ENCODE assay signal across 8 cellular contexts in the genomic region with DNA sequence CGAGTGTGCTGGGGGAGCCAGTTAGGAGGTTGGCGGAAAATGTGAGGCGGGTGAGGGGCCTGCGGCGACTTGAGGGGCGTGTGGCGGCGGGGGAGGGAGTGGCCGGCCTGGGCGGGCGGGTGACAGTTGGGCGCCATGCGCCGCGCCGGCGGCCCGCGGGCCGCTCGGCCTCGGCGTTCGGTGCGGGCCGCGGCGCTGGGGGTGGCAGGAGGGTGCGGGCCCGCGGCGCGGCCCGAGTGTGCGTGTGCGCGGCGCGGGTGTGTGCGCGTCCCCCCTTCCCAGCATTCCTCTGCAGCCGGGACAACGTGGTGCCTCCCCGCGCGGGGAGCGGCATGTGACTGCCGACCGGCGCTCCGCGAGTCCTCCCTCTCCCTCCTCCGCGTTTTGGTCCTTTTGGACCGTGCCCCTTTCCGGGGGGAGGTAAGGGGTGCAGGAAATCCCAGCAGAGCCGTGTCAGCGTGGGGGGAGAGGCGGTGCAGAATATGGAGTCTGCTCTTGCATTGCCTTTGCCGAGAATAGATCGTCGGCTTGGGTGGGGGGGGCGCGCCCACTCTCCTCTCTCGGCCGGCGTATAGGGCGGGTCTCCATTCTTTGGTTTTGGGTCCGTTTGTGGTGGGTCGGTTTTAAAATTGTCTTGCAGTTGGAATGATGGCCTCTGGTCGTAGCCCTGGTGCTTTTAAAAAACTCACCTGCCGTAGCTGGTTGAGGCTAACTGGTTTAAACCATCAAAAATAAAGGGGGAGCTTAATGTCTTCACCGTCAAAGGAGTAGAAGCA. TPM values are rescaled to one million over a fixed set of nuclear protein-coding genes. Genes with fewer than 3 reads are reported as not detected.
DNase-seq lines count a peak whose midpoint lies in the region; ATAC-seq and TF ChIP-seq lines count a peak whose summit lies in the region.

No MANE protein-coding gene starts in this region.

- in situ Hi-C loops in astrocyte of the cerebellum (cut with HindIII; ENCODE audit: low sequenced_read_pairs): no loop called here

- peak; percentile 4 to 23 (median 16) for DNase-seq in activated CD4-positive, CD25-positive, alpha-beta regulatory T cell (lab: John Stamatoyannopoulos, UW)
- peak; percentile 47 for DNase-seq in T-helper 2 cell treated with Interferon-gamma antibody and Interleukin-4, amounts not matched to agents 5 μg/mL and 100 μg/mL, for 36 hours (ENCODE audit: low spot score)
- DNase-seq in astrocyte of the cerebellum (ENCODE audit: low read depth) (no peak), hippocampal formation (lab: John Stamatoyannopoulos, UW) (peak; percentile 46 to 65), sciatic nerve (ENCODE audit: low spot score) (peak; percentile 79), DMS114 treated with DMSO at 0.1 percent for 48 hours (lab: John Stamatoyannopoulos, UW; ENCODE audit: unreplicated experiment) (no peak), GF-D8 (lab: John Stamatoyannopoulos, UW) (no peak)

- H3K4me1 Mint-ChIP-seq in T-helper 2 cell treated with Interferon-gamma antibody and Interleukin-4, amounts not matched to agents 5 μg/mL and 100 μg/mL, for 36 hours (ENCODE audit: low read depth): peaks cover 50% of the 10 kb centered on the region

- H3K9me3 Mint-ChIP-seq in T-helper 2 cell treated with Interferon-gamma antibody and Interleukin-4, amounts not matched to agents 5 μg/mL and 100 μg/mL, for 36 hours: no peaks in the 10 kb centered on the region

- no peak for TF ChIP-seq CTCF in astrocyte of the cerebellum (IDR thresholded peaks at IDR 0.05; ENCODE audit: low read depth, low read length, missing control alignments)

- no peaks in the 10 kb centered on the region for H3K27me3 Mint-ChIP-seq in T-helper 2 cell treated with Interferon-gamma antibody and Interleukin-4, amounts not matched to agents 5 μg/mL and 100 μg/mL, for 36 hours (ENCODE audit: low read depth)

- peak overlapping the region; percentile 86 for H3K4me3 ChIP-seq in astrocyte of the cerebellum (ENCODE audit: low read depth, low read length)

- ATAC-seq in activated CD4-positive, CD25-positive, alpha-beta regulatory T cell treated with anti-CD3 and anti-CD28 coated beads, Interleukin-2, amount 50 U/mL, for 24 hours: no peak
- ATAC-seq in sciatic nerve: peak; percentile 33

- H3K27ac Mint-ChIP-seq in T-helper 2 cell treated with Interferon-gamma antibody and Interleukin-4, amounts not matched to agents 5 μg/mL and 100 μg/mL, for 36 hours: peak overlapping the region; percentile 98

- intact Hi-C loops in sciatic nerve (cut with DNase I): no loop called here

- H3K4me3 Mint-ChIP-seq in T-helper 2 cell treated with Interferon-gamma antibody and Interleukin-4, amounts not matched to agents 5 μg/mL and 100 μg/mL, for 36 hours: peak overlapping the region; percentile 94

- peaks cover 13% of the 10 kb centered on the region for H3K36me3 Mint-ChIP-seq in T-helper 2 cell treated with Interferon-gamma antibody and Interleukin-4, amounts not matched to agents 5 μg/mL and 100 μg/mL, for 36 hours (ENCODE audit: low read depth)

RNA-seq across cellular contexts. Expression of a gene that starts 1.9 kb away (rescaled TPM):
- 157 TPM for total RNA-seq in sciatic nerve

Comparison
In these comparisons a context has a peak if more than half of its experiments do, and no peak if none do; other contexts are left out.
1. DNase-seq: peak in activated CD4-positive, CD25-positive, alpha-beta regulatory T cell (4 of 4), T-helper 2 cell treated with Interferon-gamma antibody and Interleukin-4, amounts not matched to agents 5 μg/mL and 100 μg/mL, for 36 hours (single experiment), hippocampal formation (2 of 2) and sciatic nerve (single experiment); none in astrocyte of the cerebellum (single experiment), DMS114 treated with DMSO at 0.1 percent for 48 hours (single experiment) and GF-D8 (single experiment).